Comparison of ENCODE assay signal across 6 cellular contexts in the genomic region with DNA sequence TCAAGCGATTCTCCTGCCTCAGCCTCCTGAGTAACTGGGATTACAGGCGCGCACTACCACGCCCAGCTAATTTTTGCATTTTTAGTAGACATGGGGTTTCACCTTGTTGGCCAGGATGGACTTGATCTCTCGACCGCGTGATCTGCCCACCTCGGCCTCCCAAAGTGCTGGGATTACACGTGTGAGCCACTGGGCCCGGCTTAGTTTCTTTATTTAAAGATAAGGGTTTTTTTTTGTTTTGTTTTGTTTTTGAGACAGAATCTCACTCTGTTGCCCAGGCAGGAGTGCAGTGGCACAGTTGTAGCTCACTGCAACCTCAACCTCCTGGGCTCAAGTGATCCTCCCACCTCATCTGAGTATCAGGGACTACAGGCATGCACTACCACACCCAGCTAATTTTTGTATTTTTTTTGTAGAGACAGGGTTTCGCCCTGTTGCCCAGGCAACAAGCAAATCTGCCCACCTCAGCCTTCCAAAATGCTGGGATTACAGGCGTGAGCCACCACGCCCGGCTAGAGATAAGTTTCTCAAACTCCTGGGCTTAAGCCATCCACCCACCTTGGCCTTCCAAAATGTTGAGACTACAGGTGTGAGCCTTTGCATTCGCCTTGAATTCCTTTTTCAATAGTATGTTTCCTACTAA. TPM values are rescaled to one million over a fixed set of nuclear protein-coding genes. Genes with fewer than 3 reads are reported as not detected.
DNase-seq lines count a peak whose midpoint lies in the region; ATAC-seq and TF ChIP-seq lines count a peak whose summit lies in the region.
"Not testable (repeated sequence)": the region's sequence is repeated elsewhere in the genome, so short reads cannot be mapped to it uniquely, and the experiment has no call there.

No MANE protein-coding gene starts in this region.

- not testable (repeated sequence) for DNase-seq in T-helper 17 cell; central memory CD8-positive, alpha-beta T cell (ENCODE audit: low spot score in 2 of 2)
- DNase-seq in activated effector memory CD4-positive, alpha-beta T cell treated with anti-CD3 and anti-CD28 coated beads, Interleukin-2, amount 50 U/mL, for 16 hours = peak; percentile 37
- DNase-seq in erythroblast (lab: John Stamatoyannopoulos, UW) = peak; percentile 22 to 59
- DNase-seq in posterior vena cava (ENCODE audit: low spot score) = peak; percentile 50

- not testable (repeated sequence) for H3K4me3 Mint-ChIP-seq in T-helper 17 cell; central memory CD8-positive, alpha-beta T cell

- H3K27me3 Mint-ChIP-seq in T-helper 17 cell; central memory CD8-positive, alpha-beta T cell: not testable (repeated sequence)

- not testable (repeated sequence) for H3K9me3 ChIP-seq in HEK293 (ENCODE audit: control insufficient read depth, insufficient read depth, low read depth, low read length); T-helper 17 cell (ENCODE audit: control insufficient read depth, low read length, poor library complexity, severe bottlenecking)

- CTCF ChIA-PET in HEK293 (lab: Yijun Ruan, JAX) = not testable (repeated sequence)

- peaks cover 0 to 33% of the 10 kb centered on the region in 2 experiments; a peak in 2 of 3 replicates for H3K36me3 ChIP-seq in HEK293 (ENCODE audit: control insufficient read depth in 2 of 2, insufficient read depth in 1 of 2, low read length in 2 of 2)

- not testable (repeated sequence) for TF ChIP-seq CTCF in HEK293 (tag by site-specific recombination; IDR thresholded peaks at IDR 0.05)

- H3K4me1 Mint-ChIP-seq in T-helper 17 cell = peaks cover 16% of the 10 kb centered on the region
- H3K4me1 Mint-ChIP-seq in central memory CD8-positive, alpha-beta T cell = peaks cover 17% of the 10 kb centered on the region

- not testable (repeated sequence) for H3K4me1 ChIP-seq in HEK293 (ENCODE audit: control insufficient read depth, insufficient read depth, low read length)

- not testable (repeated sequence) for H3K36me3 Mint-ChIP-seq in T-helper 17 cell (ENCODE audit: low read depth); central memory CD8-positive, alpha-beta T cell (ENCODE audit: insufficient read depth)

- TF ChIP-seq POLR2A in erythroblast (IDR thresholded peaks at IDR 0.05; ENCODE audit: low read length) = not testable (repeated sequence)

- not testable (repeated sequence) for H3K4me3 ChIP-seq in HEK293 (ENCODE audit: low read depth, low read length)

- ATAC-seq in T-helper 17 cell; central memory CD8-positive, alpha-beta T cell (replicated peaks; ENCODE audit: extremely low read depth, poor library complexity, severe bottlenecking): not testable (repeated sequence)

- POLR2A ChIA-PET in HEK293 (lab: Yijun Ruan, JAX) = not testable (repeated sequence)

- H3K9me3 Mint-ChIP-seq in central memory CD8-positive, alpha-beta T cell = not testable (repeated sequence)

- intact Hi-C loops in posterior vena cava (cut with DNase I) = not testable (repeated sequence)

- H3K27ac Mint-ChIP-seq in T-helper 17 cell = peak overlapping the region; percentile 27
- peak overlapping the region; percentile 15 for H3K27ac Mint-ChIP-seq in central memory CD8-positive, alpha-beta T cell (ENCODE audit: low read depth)

- H3K27ac ChIP-seq in HEK293 (ENCODE audit: extremely low read depth, low read depth, low read length) = not testable (repeated sequence)

TF ChIP-seq in HEK293, 187 proteins besides CTCF, POLR2A, EP300 and RAD21:
- TF ChIP-seq KLF1 (tag by site-specific recombination; IDR thresholded peaks at IDR 0.05) = peak; percentile 51

RNA-seq across cellular contexts. Expression of a gene that starts 24.6 kb away (rescaled TPM):
- total RNA-seq in T-helper 17 cell = 1 to 10 TPM in 1 of 2 donors, under 1 TPM in 1; 0.32 to 1.7 TPM
- 1 to 10 TPM in 1 of 2 donors, under 1 TPM in 1; 0.67 to 1.5 TPM for total RNA-seq in posterior vena cava
